20 cellular contexts compared by ENCODE assay signal in the genomic region with DNA sequence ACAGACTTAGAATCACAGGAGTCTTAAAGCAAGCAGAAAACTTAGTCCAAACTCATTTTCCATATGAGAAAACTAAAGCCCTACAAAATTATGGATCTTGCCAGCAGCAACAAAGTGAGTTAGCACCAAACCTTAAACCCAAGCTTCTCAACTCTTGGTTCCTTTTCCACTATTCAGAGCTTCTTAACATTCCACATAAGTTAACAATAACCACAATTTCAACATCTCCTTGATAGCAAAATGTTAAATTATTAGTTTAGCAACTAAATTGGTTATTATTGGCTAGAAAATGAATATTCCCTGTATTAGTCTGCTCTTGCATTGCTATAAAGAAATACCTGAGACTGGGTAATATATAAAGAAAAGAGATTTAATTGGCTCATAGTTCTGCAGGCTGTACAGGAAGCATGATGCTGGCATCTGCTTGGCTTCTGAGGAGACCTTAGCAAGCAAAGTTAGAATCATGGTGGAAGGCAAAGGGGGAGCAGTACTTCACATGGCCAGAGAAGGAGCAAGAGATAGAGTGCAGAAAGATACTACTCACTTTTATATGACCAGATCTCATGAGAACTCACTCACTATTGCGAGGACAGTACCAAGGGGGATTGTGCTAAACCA. TPM values are rescaled to one million over a fixed set of nuclear protein-coding genes. Genes with fewer than 3 reads are reported as not detected.
DNase-seq lines count a peak whose midpoint lies in the region; ATAC-seq and TF ChIP-seq lines count a peak whose summit lies in the region.
"Had no signal": no experiment of that assay in that cellular context is flagged by ENCODE, and none has a peak within 500 bp of the region (broad histone marks: within the 10 kb centered on the region; RNA-seq: fewer than 3 reads in every experiment).

No MANE protein-coding gene starts in this region.

- peak; percentile 44 for TF ChIP-seq CTCF in AG10803 (conservative IDR thresholded peaks at IDR 0.05; ENCODE audit: low read length)
- TF ChIP-seq CTCF in GM12875 (IDR thresholded peaks at IDR 0.05; ENCODE audit: borderline replicate concordance, insufficient read depth, low read depth, low read length), result 0 out of 2 replicates have a peak, but pooled peaks have one; percentile 9
- no peak for TF ChIP-seq CTCF in GM20000 (IDR thresholded peaks at IDR 0.05; ENCODE audit: extremely low read depth, missing control alignments)

- intact Hi-C loops in posterior cingulate gyrus (cut with DNase I), result no loop called here

- ATAC-seq in left lobe of liver, result peak; percentile 7
- ATAC-seq in HG03354 (IDR thresholded peaks at IDR 0.05; ENCODE audit: poor library complexity, severe bottlenecking, unreplicated experiment), result no peak
- ATAC-seq: activated CD8-positive, alpha-beta memory T cell treated with anti-CD3 and anti-CD28 coated beads, Interleukin-2, amount 10 ng/mL, durations not matched to agents 7 days and 5 days; stimulated activated naive CD8-positive, alpha-beta T cell treated with anti-CD3 and anti-CD28 coated beads, Interleukin-15, amount 100 ng/mL, for 72 hours; T-cell had no signal

- H3K4me3 ChIP-seq in AG10803 (ENCODE audit: low read length), result no peak overlapping the region
- H3K4me3 ChIP-seq in GM12875 (ENCODE audit: low read depth, low read length), result no peak overlapping the region
- H3K4me3 ChIP-seq: HAP-1 had no signal

- DNase-seq in AG10803 (ENCODE audit: low read depth), result peak; percentile 86
- peak; percentile 36 for DNase-seq in amniotic epithelial cell (ENCODE audit: low read depth)
- no peak for DNase-seq in left lobe of liver (ENCODE audit: low spot score)
- no peak for DNase-seq in posterior cingulate gyrus
- DNase-seq in GM20000 (ENCODE audit: low spot score), result no peak
- DNase-seq in activated CD4-positive, alpha-beta T cell treated with anti-CD3 and anti-CD28 coated beads for 1 hour, result no peak
- DNase-seq: activated B cell treated with CpG ODN at 0.5 μM for 24 hours; activated CD8-positive, alpha-beta memory T cell treated with anti-CD3 and anti-CD28 coated beads, Interleukin-2, amount 10 ng/mL, durations not matched to agents 7 days and 5 days; activated naive CD4-positive, alpha-beta T cell; effector memory CD4-positive, alpha-beta T cell; midbrain; NCI-H187; NCI-H510A treated with DMSO at 0.1 percent for 48 hours; small intestine; stimulated activated naive CD8-positive, alpha-beta T cell treated with anti-CD3 and anti-CD28 coated beads, Interleukin-15, amount 100 ng/mL, for 72 hours; T-cell had no signal

RNA-seq across cellular contexts. Expression of a gene that starts 26.2 kb away (rescaled TPM):
- 10.3 TPM for total RNA-seq in left lobe of liver

RNA-seq across cellular contexts. Expression of a gene that starts 58.1 kb away (rescaled TPM):
- total RNA-seq in left lobe of liver, result 119 TPM
- total RNA-seq: activated B cell treated with CpG ODN at 0.5 μM for 24 hours, glomerular endothelial cell had no signal

RNA-seq across cellular contexts. Expression of a gene that starts 58.2 kb away (rescaled TPM):
- total RNA-seq in left lobe of liver, result 374 TPM
- total RNA-seq: activated B cell treated with CpG ODN at 0.5 μM for 24 hours; activated CD8-positive, alpha-beta memory T cell treated with anti-CD3 and anti-CD28 coated beads, Interleukin-2, amount 10 ng/mL, durations not matched to agents 7 days and 5 days had no signal

Comparison
In these comparisons a context has a peak if more than half of its experiments do, and no peak if none do; other contexts are left out.
1. DNase-seq: peak in AG10803 (single experiment) and amniotic epithelial cell (single experiment); none in left lobe of liver (single experiment), posterior cingulate gyrus (0 of 10), GM20000 (single experiment) and activated CD4-positive, alpha-beta T cell treated with anti-CD3 and anti-CD28 coated beads for 1 hour (single experiment).